Comparison of ENCODE assay signal across 17 cellular contexts in the genomic region with DNA sequence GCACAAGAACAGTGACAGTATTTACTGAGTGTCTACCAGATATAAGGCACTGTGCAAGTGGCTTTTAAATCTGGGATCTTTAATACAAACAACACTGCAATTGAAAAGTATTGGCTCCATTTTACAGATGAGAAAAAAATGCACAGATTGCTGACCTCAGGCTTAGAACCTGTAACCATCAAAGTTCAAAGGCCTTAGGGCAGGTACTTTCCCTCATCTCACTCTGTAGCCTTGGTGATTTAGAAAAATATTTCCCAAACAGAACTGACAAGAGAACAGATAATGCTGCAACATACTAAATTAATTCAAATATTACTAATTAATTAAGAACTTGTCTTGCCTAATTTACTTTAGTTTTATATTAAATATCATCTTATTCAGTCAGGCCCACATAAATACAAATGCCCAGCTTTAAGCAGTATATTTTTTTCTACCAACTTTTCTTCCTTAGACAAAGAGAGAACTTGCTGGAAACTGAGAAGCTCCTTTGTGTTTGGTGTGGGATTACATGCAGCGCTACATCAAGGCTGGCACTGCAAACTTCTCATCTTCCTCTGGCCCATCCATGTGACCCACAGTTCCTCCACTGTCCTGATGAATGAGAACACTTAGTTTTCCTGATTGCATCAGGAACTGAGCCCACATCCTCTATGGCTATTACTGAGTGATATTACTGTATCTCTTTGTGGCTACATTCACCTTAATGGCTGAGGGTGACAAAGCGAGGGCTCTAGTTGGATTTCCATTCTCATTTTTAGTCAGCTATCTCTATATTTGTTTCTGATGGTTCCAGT.
DNase-seq lines count a peak whose midpoint lies in the region; ATAC-seq and TF ChIP-seq lines count a peak whose summit lies in the region.
"Had no signal": no experiment of that assay in that cellular context is flagged by ENCODE, and none has a peak within 500 bp of the region (broad histone marks: within the 10 kb centered on the region; RNA-seq: fewer than 3 reads in every experiment).

No MANE protein-coding gene starts in this region.

- no peaks in the 10 kb centered on the region for H3K4me1 ChIP-seq in Karpas-422 (ENCODE audit: low read length)

- TF ChIP-seq RAD21 in neural cell (conservative IDR thresholded peaks at IDR 0.05) = no peak

- H3K4me3 ChIP-seq in neural cell (ENCODE audit: low read length) (no peak overlapping the region), Karpas-422 (ENCODE audit: low read length) (no peak overlapping the region)

- H3K27me3 Mint-ChIP-seq in activated T-helper 17 cell treated with anti-CD3 and anti-CD28 coated beads, Interleukin-2, amount 50 U/mL, for 72 hours = peaks cover 5% of the 10 kb centered on the region
- no peaks in the 10 kb centered on the region for H3K27me3 Mint-ChIP-seq in glutamatergic neuron (ENCODE audit: unreplicated experiment)
- H3K27me3 Mint-ChIP-seq: stimulated activated naive CD8-positive, alpha-beta T cell treated with anti-CD3 and anti-CD28 coated beads, Interleukin-15, Interleukin-2, amounts not matched to agents 100 ng/mL and 50 ng/mL, for 24 hours had no signal

- H3K9ac ChIP-seq in neural cell (ENCODE audit: low read length) = no peak overlapping the region
- no peak overlapping the region for H3K9ac ChIP-seq in Karpas-422 (ENCODE audit: low read length)

- TF ChIP-seq CTCF in neural cell (IDR thresholded peaks at IDR 0.05; ENCODE audit: poor library complexity, severe bottlenecking) (no peak), glutamatergic neuron (IDR thresholded peaks at IDR 0.05; ENCODE audit: partially characterized antibody, unreplicated experiment) (no peak)

- H3K79me2 ChIP-seq in neural cell (replicated peaks; ENCODE audit: insufficient read depth, low read length) (no peaks in the 10 kb centered on the region), Karpas-422 (ENCODE audit: low read length) (no peaks in the 10 kb centered on the region)

- H3K27me3 ChIP-seq in neural cell (ENCODE audit: insufficient read depth, low read depth, low read length) (no peaks in the 10 kb centered on the region), Karpas-422 (ENCODE audit: low read length) (no peaks in the 10 kb centered on the region)

- H3K27ac Mint-ChIP-seq in activated T-helper 17 cell treated with anti-CD3 and anti-CD28 coated beads, Interleukin-2, amount 50 U/mL, for 72 hours = no peak overlapping the region
- H3K27ac Mint-ChIP-seq in glutamatergic neuron (ENCODE audit: unreplicated experiment) = no peak overlapping the region
- H3K27ac Mint-ChIP-seq: activated CD8-positive, alpha-beta T cell treated with anti-CD3 and anti-CD28 coated beads, Interleukin-2, amount 10 ng/mL, durations not matched to agents 7 days and 5 days; activated T-helper 1 cell treated with anti-CD3 and anti-CD28 coated beads, Interleukin-12 subunit alpha, Interleukin-12 subunit beta, Interleukin-2, Interleukin-4 antibody, amounts not matched to agents 30 ng/mL and 10 ng/mL and 1 ng/mL, durations not matched to agents 14 hours and 24 hours and 36 hours; stimulated activated naive CD8-positive, alpha-beta T cell treated with anti-CD3 and anti-CD28 coated beads, Interleukin-15, Interleukin-2, amounts not matched to agents 100 ng/mL and 50 ng/mL, for 24 hours had no signal

- H3K36me3 ChIP-seq in neural cell (ENCODE audit: insufficient read depth, low read length) = no peaks in the 10 kb centered on the region
- no peaks in the 10 kb centered on the region for H3K36me3 ChIP-seq in Karpas-422 (ENCODE audit: insufficient read depth, low read length)
- H3K36me3 ChIP-seq: WERI-Rb-1 had no signal

- H3F3A ChIP-seq in neural cell (ENCODE audit: insufficient read depth, low read length, poor library complexity, severe bottlenecking) = no peaks in the 10 kb centered on the region

- no peak for TF ChIP-seq EP300 in neural cell (conservative IDR thresholded peaks at IDR 0.05; ENCODE audit: poor library complexity, severe bottlenecking)

- peak; percentile 1 for DNase-seq in stimulated activated CD4-positive, alpha-beta T cell treated with anti-CD3 and anti-CD28 coated beads, Interleukin-15, amount 100 ng/mL, for 24 hours
- DNase-seq in stimulated activated CD4-positive, alpha-beta T cell treated with anti-CD3 and anti-CD28 coated beads, Interleukin-4, amount 100 ng/mL, for 4 hours = no peak
- DNase-seq in Karpas-422 (no peak), COLO668 (lab: John Stamatoyannopoulos, UW; ENCODE audit: unreplicated experiment) (no peak), NCI-H1930 (lab: John Stamatoyannopoulos, UW) (no peak), glutamatergic neuron (no peak)
- DNase-seq: activated CD8-positive, alpha-beta T cell treated with anti-CD3 and anti-CD28 coated beads, Interleukin-2, amount 10 ng/mL, durations not matched to agents 7 days and 5 days; KG1; midbrain; NCI-H1417; NCI-H82; WERI-Rb-1 had no signal

- no peaks in the 10 kb centered on the region for H3K9me3 ChIP-seq in neural cell (ENCODE audit: low read length)
- H3K9me3 ChIP-seq in Karpas-422 (ENCODE audit: low read length) = no peaks in the 10 kb centered on the region

- H2AFZ ChIP-seq in neural cell (ENCODE audit: low read depth, low read length) (no peak overlapping the region), Karpas-422 (ENCODE audit: low read length) (no peak overlapping the region)

- peaks cover 4% of the 10 kb centered on the region for H3K9me3 Mint-ChIP-seq in activated T-helper 17 cell treated with anti-CD3 and anti-CD28 coated beads, Interleukin-2, amount 50 U/mL, for 72 hours
- H3K9me3 Mint-ChIP-seq in glutamatergic neuron (ENCODE audit: unreplicated experiment) = peaks cover 2% of the 10 kb centered on the region
- H3K9me3 Mint-ChIP-seq: activated T-helper 1 cell treated with anti-CD3 and anti-CD28 coated beads, Interleukin-12 subunit alpha, Interleukin-12 subunit beta, Interleukin-2, Interleukin-4 antibody, amounts not matched to agents 30 ng/mL and 10 ng/mL and 1 ng/mL, durations not matched to agents 14 hours and 24 hours and 36 hours; stimulated activated naive CD8-positive, alpha-beta T cell treated with anti-CD3 and anti-CD28 coated beads, Interleukin-15, Interleukin-2, amounts not matched to agents 100 ng/mL and 50 ng/mL, for 24 hours had no signal

- H3K36me3 Mint-ChIP-seq in activated T-helper 17 cell treated with anti-CD3 and anti-CD28 coated beads, Interleukin-2, amount 50 U/mL, for 72 hours (ENCODE audit: low read depth) = no peaks in the 10 kb centered on the region
- H3K36me3 Mint-ChIP-seq in glutamatergic neuron (ENCODE audit: unreplicated experiment) = no peaks in the 10 kb centered on the region

- no peak overlapping the region for H3K4me3 Mint-ChIP-seq in activated T-helper 17 cell treated with anti-CD3 and anti-CD28 coated beads, Interleukin-2, amount 50 U/mL, for 72 hours
- H3K4me3 Mint-ChIP-seq in glutamatergic neuron (ENCODE audit: unreplicated experiment) = no peak overlapping the region
- H3K4me3 Mint-ChIP-seq: activated CD8-positive, alpha-beta T cell treated with anti-CD3 and anti-CD28 coated beads, Interleukin-2, amount 10 ng/mL, durations not matched to agents 7 days and 5 days; activated T-helper 1 cell treated with anti-CD3 and anti-CD28 coated beads, Interleukin-12 subunit alpha, Interleukin-12 subunit beta, Interleukin-2, Interleukin-4 antibody, amounts not matched to agents 30 ng/mL and 10 ng/mL and 1 ng/mL, durations not matched to agents 14 hours and 24 hours and 36 hours; stimulated activated naive CD8-positive, alpha-beta T cell treated with anti-CD3 and anti-CD28 coated beads, Interleukin-15, Interleukin-2, amounts not matched to agents 100 ng/mL and 50 ng/mL, for 24 hours had no signal

- H3K27ac ChIP-seq in neural cell (ENCODE audit: low read length) (peak overlapping the region; percentile 59), Karpas-422 (ENCODE audit: low read length) (no peak overlapping the region)
- H3K27ac ChIP-seq: WERI-Rb-1 had no signal

- H3K9me2 ChIP-seq in neural cell (ENCODE audit: insufficient read depth, low read length) = no peaks in the 10 kb centered on the region
- H3K9me2 ChIP-seq in Karpas-422 (replicated peaks; ENCODE audit: insufficient read depth, low read length) = no peaks in the 10 kb centered on the region

- peaks cover 5% of the 10 kb centered on the region for H3K4me1 Mint-ChIP-seq in activated T-helper 17 cell treated with anti-CD3 and anti-CD28 coated beads, Interleukin-2, amount 50 U/mL, for 72 hours
- H3K4me1 Mint-ChIP-seq in glutamatergic neuron (ENCODE audit: low read depth, unreplicated experiment) = peaks cover 3% of the 10 kb centered on the region

- H4K20me1 ChIP-seq in neural cell (ENCODE audit: insufficient read depth) (no peaks in the 10 kb centered on the region), Karpas-422 (ENCODE audit: insufficient read depth, low read depth, low read length) (no peaks in the 10 kb centered on the region)

- H3K4me2 ChIP-seq in neural cell (ENCODE audit: low read length) = no peak overlapping the region
- H3K4me2 ChIP-seq in Karpas-422 (ENCODE audit: low read depth, low read length, poor library complexity, severe bottlenecking) = no peak overlapping the region

- ATAC-seq in activated T-helper 17 cell treated with anti-CD3 and anti-CD28 coated beads, Interleukin-2, amount 50 U/mL, for 72 hours (replicated peaks) = peak; percentile 39
- ATAC-seq: activated CD8-positive, alpha-beta T cell treated with anti-CD3 and anti-CD28 coated beads, Interleukin-2, amount 10 ng/mL, durations not matched to agents 7 days and 5 days; Panc1 had no signal

TF ChIP-seq in neural cell, 6 proteins besides CTCF, POLR2A, EP300 and RAD21 (continues in another document):
- TF ChIP-seq SMC3 (conservative IDR thresholded peaks at IDR 0.05; ENCODE audit: poor library complexity) (no peak), TAF1 (IDR thresholded peaks at IDR 0.05; ENCODE audit: low read depth) (no peak), POLR2AphosphoS5 (IDR thresholded peaks at IDR 0.05) (no peak), EZH2 (IDR thresholded peaks at IDR 0.05; ENCODE audit: borderline replicate concordance, insufficient read depth, low read length, poor library complexity, severe bottlenecking) (no peak), MXI1 (conservative IDR thresholded peaks at IDR 0.05; ENCODE audit: poor library complexity, severe bottlenecking) (no peak)
